ENCODE assay signal across 12 cellular contexts in the genomic region with DNA sequence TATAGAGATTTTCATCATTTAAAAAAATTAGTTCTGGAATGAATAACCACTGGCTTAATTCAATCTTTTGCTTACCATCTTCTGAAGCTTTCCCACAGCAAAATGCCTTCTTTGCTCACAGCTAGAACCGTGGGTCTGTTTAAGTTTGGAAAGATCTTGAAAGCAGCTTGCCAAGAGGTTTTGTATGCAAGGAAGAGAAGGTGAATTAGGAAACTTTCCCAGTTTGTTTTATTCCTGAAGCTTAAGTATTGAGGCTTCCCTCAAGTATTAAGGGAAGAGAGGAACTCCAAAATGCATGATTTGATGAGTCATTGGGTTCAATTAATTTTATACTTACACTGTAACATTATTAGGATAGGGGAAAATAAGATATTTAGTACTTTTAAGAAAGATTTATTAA. TPM values are rescaled to one million over a fixed set of nuclear protein-coding genes. Genes with fewer than 3 reads are reported as not detected.
DNase-seq lines count a peak whose midpoint lies in the region; ATAC-seq, FAIRE-seq and TF ChIP-seq lines count a peak whose summit lies in the region.
"Had no signal": no experiment of that assay in that cellular context is flagged by ENCODE, and none has a peak within 500 bp of the region (broad histone marks: within the 10 kb centered on the region; RNA-seq: fewer than 3 reads in every experiment).

No MANE protein-coding gene starts in this region.

- peaks cover 27% of the 10 kb centered on the region for H3K79me2 ChIP-seq in HepG2 (ENCODE audit: insufficient read depth, low read length)

- WGBS in A549 (ENCODE audit: missing lambda C conversion rate), result 0% methylated on average over 1 of the region's 1 CpG
- 17 to 29% methylated on average over 1 of the region's 1 CpG for WGBS in lower leg skin, 2 donors
- WGBS in HepG2 (ENCODE audit: low lambda C conversion rate), result 28% methylated on average over 1 of the region's 1 CpG

- intact Hi-C loops in ascending aorta (cut with DNase I) (no loop called here), lower leg skin (cut with DNase I; ENCODE audit: low total_unique reads) (no loop called here), HepG2 (cut with micrococcal nuclease; ENCODE audit: unreplicated experiment) (loop anchor here (2.0 kb wide), 1 partner anchor 66 kb away; no protein-coding TSS in a partner anchor)

- no peaks in the 10 kb centered on the region for H3K27me3 ChIP-seq in ascending aorta
- H3K27me3 ChIP-seq in HepG2 (ENCODE audit: control insufficient read depth in 1 of 2, insufficient read depth in 2 of 2, low read length in 2 of 2), result no peaks in the 10 kb centered on the region; a peak in 1 of 5 replicates

- ATAC-seq in A549, result no peak
- no peak for ATAC-seq in HepG2
- ATAC-seq: activated T-cell treated with anti-CD3 and anti-CD28 coated beads, Interleukin-2, amount 50 U/mL, for 72 hours; GM23338 had no signal

- CTCF ChIA-PET in A549 (lab: Yijun Ruan, JAX) (interaction anchor here (0.6 to 2.0 kb wide), 15 partner anchors 9 to 172 kb away, joined by 3 to 13 read pairs (median 4); a partner anchor contains a TSS), HepG2 (lab: Yijun Ruan, JAX; ENCODE audit: low intra/inter-chr PET ratio, low total read pairs) (interaction anchor here (0.7 to 1.6 kb wide), 3 partner anchors 97 to 177 kb away, joined by 3 to 6 read pairs (median 4); a partner anchor contains a TSS)

- BruUV-seq in HepG2 (replicated peaks; lab: Mats Ljungman, UMichigan), result no TSS peak

- H3K27ac ChIP-seq in A549 (no peak overlapping the region; a peak in 1 of 6 replicates), ascending aorta (peak overlapping the region; percentile 99 to 100), HepG2 (ENCODE audit: extremely low read length, insufficient read depth, low read length) (no peak overlapping the region)

- no peak overlapping the region for H3K4me3 ChIP-seq in A549
- H3K4me3 ChIP-seq in ascending aorta, result no peak overlapping the region
- H3K4me3 ChIP-seq in lower leg skin (ENCODE audit: low read depth, poor library complexity, severe bottlenecking), result no peak overlapping the region
- H3K4me3 ChIP-seq in HepG2 (replicated peaks in 1 of 3; ENCODE audit: insufficient read depth in 1 of 3, low read depth in 2 of 3, low read length in 3 of 3), result no peak overlapping the region

- H2AFZ ChIP-seq in HepG2 (ENCODE audit: low read length), result no peak overlapping the region

- H3K9me3 ChIP-seq in A549 (no peaks in the 10 kb centered on the region), ascending aorta (no peaks in the 10 kb centered on the region), HepG2 (ENCODE audit: low read length) (no peaks in the 10 kb centered on the region)
- H3K9me3 ChIP-seq: spleen had no signal

- POLR2A ChIA-PET in A549 (lab: Yijun Ruan, JAX) (interaction anchor here (3.3 kb wide), 1 partner anchor 98 kb away, joined by 16 read pairs; no protein-coding TSS in a partner anchor), HepG2 (lab: Yijun Ruan, JAX) (interaction anchor here (1.0 to 2.4 kb wide), 4 partner anchors 9 to 149 kb away, joined by 4 to 11 read pairs (median 4); a partner anchor contains a TSS)

- H4K20me1 ChIP-seq in HepG2 (ENCODE audit: insufficient read depth, low read length), result peaks cover 2% of the 10 kb centered on the region

- TF ChIP-seq POLR2A in A549 (IDR thresholded peaks at IDR 0.05; ENCODE audit: low read length) (no peak), lower leg skin (IDR thresholded peaks at IDR 0.05) (no peak), HepG2 (IDR thresholded peaks at IDR 0.05; ENCODE audit: insufficient read depth in 1 of 2, low read depth in 2 of 2, low read length in 2 of 2) (no peak)

- TF ChIP-seq CTCF in A549 (IDR thresholded peaks at IDR 0.05), result no peak
- TF ChIP-seq CTCF in ascending aorta (IDR thresholded peaks at IDR 0.05), result no peak
- TF ChIP-seq CTCF in lower leg skin (IDR thresholded peaks at IDR 0.05), result no peak
- TF ChIP-seq CTCF in HepG2 (CRISPR knock-in tag; IDR thresholded peaks at IDR 0.05), result no peak

- peak overlapping the region; percentile 96; the same call in 2 of the 3 replicates for H3K4me2 ChIP-seq in A549
- H3K4me2 ChIP-seq in HepG2 (ENCODE audit: low read depth, low read length), result no peak overlapping the region

- H3K4me1 ChIP-seq in A549 (peaks cover 42% of the 10 kb centered on the region), ascending aorta (peaks cover 15 to 35% of the 10 kb centered on the region in 2 donors), HepG2 (ENCODE audit: insufficient read depth, low read length) (peaks cover 14% of the 10 kb centered on the region)

- FAIRE-seq in A549 (lab: Jason Lieb, UNC) (no peak), HepG2 (lab: Jason Lieb, UNC) (no peak)

- DNase-seq in A549 (ENCODE audit: low read depth in 1 of 2, low spot score in 1 of 2) (no peak), ascending aorta (ENCODE audit: low spot score in 2 of 2) (no peak), globus pallidus (ENCODE audit: low spot score) (peak; percentile 54), putamen (ENCODE audit: low spot score) (peak; percentile 30), lower leg skin (ENCODE audit: low spot score in 2 of 2) (no peak), HPDE6-E6E7 (ENCODE audit: extremely low spot score) (no peak), HepG2 (ENCODE audit: low spot score) (no peak), inferior parietal cortex (ENCODE audit: extremely low spot score) (no peak)
- DNase-seq: spleen had no signal

- TF ChIP-seq RAD21 in A549 (conservative IDR thresholded peaks at IDR 0.05 in 1 of 2, IDR thresholded peaks at IDR 0.05 in 1 of 2) (no peak), HepG2 (CRISPR knock-in tag; IDR thresholded peaks at IDR 0.05) (no peak)

- in situ Hi-C loops in HepG2 (cut with HindIII; ENCODE audit: extremely low pct_ligation_motif_present, low pct_unique_long_range_greater_than_20kb), result no loop called here

- peaks cover 6 to 13% of the 10 kb centered on the region in 2 donors for H3K36me3 ChIP-seq in ascending aorta
- peaks cover 0 to 2% of the 10 kb centered on the region in 2 experiments; a peak in 2 of 5 replicates for H3K36me3 ChIP-seq in HepG2 (replicated peaks in 1 of 2; ENCODE audit: control insufficient read depth in 1 of 2, insufficient read depth in 2 of 2, low read length in 2 of 2)

- TF ChIP-seq EP300 in A549 (IDR thresholded peaks at IDR 0.05), result no peak
- TF ChIP-seq EP300 in HepG2 (IDR thresholded peaks at IDR 0.05; ENCODE audit: low read depth in 2 of 2, low read length in 2 of 2), result no peak
- no peak for TF ChIP-seq EP300 in HepG2 (CRISPR knock-in tag; IDR thresholded peaks at IDR 0.05; ENCODE audit: borderline replicate concordance)

- H3K9ac ChIP-seq in HepG2 (ENCODE audit: insufficient read depth, low read depth, low read length), result no peak overlapping the region

RNA-seq across cellular contexts. Expression of a gene that starts 1.9 kb away (rescaled TPM):
- polyA plus RNA-seq in A549 (2011; rRNA removed) (27.2 and 31.5 TPM in 2 replicates), A549 (2017; fragmentation: RNase III; extraction: RNeasy Plus Mini Kit Qiagen cat#74134 plus additional on column Dnase treatment) (16.4 to 18.0 TPM (median 16.7 TPM) in 3 replicates), HepG2 (2011; rRNA removed) (16.2 and 17.9 TPM in 2 replicates)
- 4.0 and 4.9 TPM in 2 replicates for polyA plus RNA-seq in A549 (2012; cell fraction: cytosol; rRNA removed)
- 2.7 and 4.8 TPM in 2 replicates for polyA plus RNA-seq in A549 (2012; cell fraction: nucleus; rRNA removed)
- polyA minus RNA-seq in A549 (2011; rRNA and poly(A)+ RNA removed), result 48.9 and 49.8 TPM in 2 replicates
- total RNA-seq in ascending aorta (65.9 TPM), lower leg skin (100 to 1,000 TPM; 124 to 153 (median 132) TPM), HepG2 (2016; rRNA removed; fragmentation: Illumina TruSeq; extraction: Trizol) (54.4 and 72.2 TPM in 2 replicates)
- total RNA-seq in HepG2 (2016; cell fraction: cytosol; rRNA removed; fragmentation: Illumina TruSeq; extraction: Trizol; ENCODE audit: low read depth), result 23.8 and 24.8 TPM in 2 replicates
- total RNA-seq in HepG2 (2016; cell fraction: insoluble cytoplasmic fraction; rRNA removed; fragmentation: Illumina TruSeq; extraction: Trizol), result 51.9 and 66.9 TPM in 2 replicates
- 27.8 and 29.0 TPM in 2 replicates for total RNA-seq in HepG2 (2016; cell fraction: membrane; rRNA removed; fragmentation: Illumina TruSeq; extraction: Trizol)
- total RNA-seq in HepG2 (2016; cell fraction: nucleus; rRNA removed; fragmentation: Illumina TruSeq; extraction: Trizol), result 65.7 and 68.9 TPM in 2 replicates
- polyA plus RNA-seq in HepG2 (2011; cell fraction: cytosol; rRNA removed), result 10.1 and 15.9 TPM in 2 replicates
- polyA plus RNA-seq in HepG2 (2011; cell fraction: nucleus; rRNA removed), result 18.6 and 22.0 TPM in 2 replicates
- polyA plus RNA-seq in HepG2 (2012), result 30.2 and 31.4 TPM in 2 replicates
- 0.95 and 1.2 TPM in 2 replicates for polyA plus RNA-seq in HepG2 (2016; cell fraction: cytosol; fragmentation: Illumina TruSeq; extraction: Trizol; ENCODE audit: low read depth)
- polyA plus RNA-seq in HepG2 (2016; cell fraction: insoluble cytoplasmic fraction; fragmentation: Illumina TruSeq; extraction: Trizol; ENCODE audit: low read depth), result 35.8 and 36.1 TPM in 2 replicates
- polyA plus RNA-seq in HepG2 (2016; cell fraction: membrane; fragmentation: Illumina TruSeq; extraction: Trizol; ENCODE audit: low read depth), result 5.1 and 6.3 TPM in 2 replicates
- polyA plus RNA-seq in HepG2 (2016; cell fraction: nucleus; fragmentation: Illumina TruSeq; extraction: Trizol; ENCODE audit: insufficient read depth, low read depth), result 31.1 and 33.7 TPM in 2 replicates
- 46.5 and 46.8 TPM in 2 replicates for polyA minus RNA-seq in HepG2 (2011; rRNA and poly(A)+ RNA removed; ENCODE audit: low replicate concordance)
- polyA minus RNA-seq in HepG2 (2011; cell fraction: cytosol; rRNA and poly(A)+ RNA removed), result 52.1 and 66.1 TPM in 2 replicates
- polyA minus RNA-seq in HepG2 (2011; cell fraction: nucleus; rRNA and poly(A)+ RNA removed), result 151 and 164 TPM in 2 replicates

RNA-seq across cellular contexts. Expression of a gene that starts 9.2 kb away (rescaled TPM):
- polyA plus RNA-seq in A549 (2011; rRNA removed) (12.9 TPM in 2 replicates), A549 (2017; fragmentation: RNase III; extraction: RNeasy Plus Mini Kit Qiagen cat#74134 plus additional on column Dnase treatment) (5.8 to 6.1 TPM (median 6.0 TPM) in 3 replicates), HepG2 (2011; rRNA removed) (7.2 and 7.6 TPM in 2 replicates)
- 5.0 and 5.3 TPM in 2 replicates for polyA plus RNA-seq in A549 (2012; cell fraction: cytosol; rRNA removed)
- polyA plus RNA-seq in A549 (2012; cell fraction: nucleus; rRNA removed), result 3.8 and 8.8 TPM in 2 replicates
- polyA minus RNA-seq in A549 (2011; rRNA and poly(A)+ RNA removed), result 9.5 and 10.1 TPM in 2 replicates
- total RNA-seq in ascending aorta (8.4 TPM), lower leg skin (1 to 10 TPM in 3 of 4 donors, under 1 TPM in 1; 0.72 to 1.7 (median 1.5) TPM), HepG2 (2016; rRNA removed; fragmentation: Illumina TruSeq; extraction: Trizol) (4.1 and 6.1 TPM in 2 replicates)
- 9.6 and 10.5 TPM in 2 replicates for total RNA-seq in HepG2 (2016; cell fraction: cytosol; rRNA removed; fragmentation: Illumina TruSeq; extraction: Trizol; ENCODE audit: low read depth)
- total RNA-seq in HepG2 (2016; cell fraction: insoluble cytoplasmic fraction; rRNA removed; fragmentation: Illumina TruSeq; extraction: Trizol), result 3.9 and 5.8 TPM in 2 replicates
- total RNA-seq in HepG2 (2016; cell fraction: membrane; rRNA removed; fragmentation: Illumina TruSeq; extraction: Trizol), result 9.2 and 11.6 TPM in 2 replicates
- total RNA-seq in HepG2 (2016; cell fraction: nucleus; rRNA removed; fragmentation: Illumina TruSeq; extraction: Trizol), result 5.6 and 5.9 TPM in 2 replicates
- polyA plus RNA-seq in HepG2 (2011; cell fraction: cytosol; rRNA removed), result 5.8 and 7.1 TPM in 2 replicates
- polyA plus RNA-seq in HepG2 (2011; cell fraction: nucleus; rRNA removed), result 10.9 and 15.5 TPM in 2 replicates
- 3.8 and 5.5 TPM in 2 replicates for polyA plus RNA-seq in HepG2 (2012)
- polyA plus RNA-seq in HepG2 (2016; cell fraction: cytosol; fragmentation: Illumina TruSeq; extraction: Trizol; ENCODE audit: low read depth), result 12.4 and 13.2 TPM in 2 replicates
- 3.1 and 3.6 TPM in 2 replicates for polyA plus RNA-seq in HepG2 (2016; cell fraction: insoluble cytoplasmic fraction; fragmentation: Illumina TruSeq; extraction: Trizol; ENCODE audit: low read depth)
- 8.8 and 10.0 TPM in 2 replicates for polyA plus RNA-seq in HepG2 (2016; cell fraction: membrane; fragmentation: Illumina TruSeq; extraction: Trizol; ENCODE audit: low read depth)
- 10.3 and 11.4 TPM in 2 replicates for polyA plus RNA-seq in HepG2 (2016; cell fraction: nucleus; fragmentation: Illumina TruSeq; extraction: Trizol; ENCODE audit: insufficient read depth, low read depth)
- 9.7 and 11.0 TPM in 2 replicates for polyA minus RNA-seq in HepG2 (2011; rRNA and poly(A)+ RNA removed; ENCODE audit: low replicate concordance)
- polyA minus RNA-seq in HepG2 (2011; cell fraction: cytosol; rRNA and poly(A)+ RNA removed), result 2.6 and 3.7 TPM in 2 replicates
- polyA minus RNA-seq in HepG2 (2011; cell fraction: nucleus; rRNA and poly(A)+ RNA removed), result 4.5 and 8.3 TPM in 2 replicates
- polyA plus RNA-seq: CD14-positive monocyte had no signal

Comparison
In these comparisons a context has a peak if more than half of its experiments do, and no peak if none do; other contexts are left out.
1. DNase-seq: peak in globus pallidus (single experiment) and putamen (single experiment); none in A549 (0 of 2), ascending aorta (0 of 2), lower leg skin (0 of 2), HPDE6-E6E7 (single experiment), HepG2 (single experiment) and inferior parietal cortex (single experiment).
2. H3K27ac ChIP-seq: peak in ascending aorta (2 of 2); none in A549 (0 of 2) and HepG2 (single experiment).